11 cellular contexts compared by ENCODE assay signal in the genomic region with DNA sequence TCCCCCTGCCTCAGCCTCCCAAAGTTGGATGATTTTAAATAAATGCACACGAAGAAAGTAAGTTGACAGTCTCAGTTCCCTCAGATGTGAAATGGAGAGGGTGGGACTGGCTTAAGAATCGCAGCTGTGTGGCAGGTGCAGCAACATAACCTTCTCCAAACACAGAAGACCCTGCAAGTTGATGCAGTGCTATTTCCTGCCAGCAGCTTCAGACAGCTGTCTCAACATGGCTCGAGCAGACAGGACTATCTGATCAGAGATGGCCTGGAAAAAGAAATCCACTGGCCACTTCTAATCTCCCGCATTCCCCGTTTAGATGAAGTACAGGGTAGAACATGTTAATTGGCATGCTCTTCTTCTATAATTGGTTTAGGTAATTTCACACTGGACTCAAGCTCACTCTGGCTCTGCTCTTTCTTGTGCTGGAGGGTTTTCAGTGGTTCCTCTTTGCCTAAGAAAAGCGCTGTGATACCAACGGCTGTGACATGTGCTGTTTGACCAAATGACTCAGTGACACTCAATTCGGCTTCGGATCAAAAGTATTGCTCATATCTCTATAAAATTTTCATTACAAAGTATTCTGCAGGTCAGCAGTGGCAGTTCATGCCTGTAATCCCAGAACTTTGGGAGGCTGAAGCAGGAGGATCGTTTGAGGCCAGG. TPM values are rescaled to one million over a fixed set of nuclear protein-coding genes. Genes with fewer than 3 reads are reported as not detected.
DNase-seq lines count a peak whose midpoint lies in the region; ATAC-seq and TF ChIP-seq lines count a peak whose summit lies in the region.
"Had no signal": no experiment of that assay in that cellular context is flagged by ENCODE, and none has a peak within 500 bp of the region (broad histone marks: within the 10 kb centered on the region; RNA-seq: fewer than 3 reads in every experiment).

No MANE protein-coding gene starts in this region.

- no peaks in the 10 kb centered on the region for H3K36me3 ChIP-seq in transverse colon
- no peaks in the 10 kb centered on the region for H3K36me3 ChIP-seq in GM23248 (ENCODE audit: low read depth)

- no peaks in the 10 kb centered on the region for H4K20me1 ChIP-seq in GM23248 (ENCODE audit: insufficient read depth)

- no peaks in the 10 kb centered on the region for H3K36me3 Mint-ChIP-seq in activated CD4-positive, alpha-beta T cell treated with anti-CD3 and anti-CD28 coated beads, Interleukin-2, amount 10 ng/mL, durations not matched to agents 24 days and 14 days (ENCODE audit: low read depth)

- H3K9ac ChIP-seq in GM23248: no peak overlapping the region

- TF ChIP-seq POLR2A in transverse colon (IDR thresholded peaks at IDR 0.05): no peak

- peak; percentile 45 for ATAC-seq in HG03097 (IDR thresholded peaks at IDR 0.05; ENCODE audit: low FRiP score, unreplicated experiment)

- H3K4me1 ChIP-seq in transverse colon (no peaks in the 10 kb centered on the region), GM23248 (ENCODE audit: insufficient read depth) (peaks cover 8% of the 10 kb centered on the region)

- H3K4me2 ChIP-seq in GM23248 (ENCODE audit: unreplicated experiment): no peak overlapping the region

- H3K27ac ChIP-seq in transverse colon (peak overlapping the region in 3 of 4 donors; percentile 1 to 15 (median 4)), GM23248 (no peak overlapping the region)
- H3K27ac ChIP-seq: epithelial cell of prostate had no signal

- H3K9me3 ChIP-seq in transverse colon (no peaks in the 10 kb centered on the region), GM23248 (ENCODE audit: low read depth) (no peaks in the 10 kb centered on the region)

- H3K4me1 Mint-ChIP-seq in activated CD4-positive, alpha-beta T cell treated with anti-CD3 and anti-CD28 coated beads, Interleukin-2, amount 10 ng/mL, durations not matched to agents 24 days and 14 days: no peaks in the 10 kb centered on the region

- intact Hi-C loops in activated CD4-positive, alpha-beta T cell treated with anti-CD3 and anti-CD28 coated beads, Interleukin-2, amount 10 ng/mL, durations not matched to agents 24 days and 14 days (cut with micrococcal nuclease): no loop called here
- intact Hi-C loops in transverse colon (cut with DNase I; ENCODE audit: low total_unique reads): no loop called here

- H2AFZ ChIP-seq in GM23248: no peak overlapping the region

- no peak overlapping the region for H3K27ac Mint-ChIP-seq in activated CD4-positive, alpha-beta T cell treated with anti-CD3 and anti-CD28 coated beads, Interleukin-2, amount 10 ng/mL, durations not matched to agents 24 days and 14 days
- H3K27ac Mint-ChIP-seq: progenitor cell of endocrine pancreas had no signal

- peaks cover 1% of the 10 kb centered on the region for H3K27me3 Mint-ChIP-seq in activated CD4-positive, alpha-beta T cell treated with anti-CD3 and anti-CD28 coated beads, Interleukin-2, amount 10 ng/mL, durations not matched to agents 24 days and 14 days
- H3K27me3 Mint-ChIP-seq: progenitor cell of endocrine pancreas had no signal

- in situ Hi-C loops in transverse colon (cut with MboI; ENCODE audit: low pct_ligation_motif_present in 1 of 4, low pct_unique_long_range_greater_than_20kb in 1 of 4, low sequenced_read_pairs in 3 of 4) (no loop called here), GM23248 (cut with MboI) (no loop called here)

- no peaks in the 10 kb centered on the region for H3K79me2 ChIP-seq in GM23248 (ENCODE audit: insufficient read depth)

- H3K9me2 ChIP-seq in GM23248 (ENCODE audit: insufficient read depth): no peaks in the 10 kb centered on the region

- no peaks in the 10 kb centered on the region for H3K27me3 ChIP-seq in transverse colon
- H3K27me3 ChIP-seq in GM23248 (replicated peaks; ENCODE audit: insufficient read depth): no peaks in the 10 kb centered on the region

- DNase-seq in activated CD4-positive, alpha-beta T cell treated with anti-CD3 and anti-CD28 coated beads, Interleukin-2, amount 10 ng/mL, durations not matched to agents 24 days and 14 days: peak; percentile 54
- no peak for DNase-seq in activated CD4-positive, alpha-beta T cell treated with anti-CD3 and anti-CD28 coated beads for 4 hours
- peak; percentile 56 for DNase-seq in SK-N-DZ (ENCODE audit: low spot score)
- no peak for DNase-seq in transverse colon
- no peak for DNase-seq in GM23248
- no peak for DNase-seq in GOT3 (lab: John Stamatoyannopoulos, UW)
- DNase-seq in GDM1 (lab: John Stamatoyannopoulos, UW): no peak
- DNase-seq: activated CD4-positive, alpha-beta T cell treated with anti-CD3 and anti-CD28 coated beads, Interleukin-2, amount 50 U/mL, for 48 hours had no signal

- H3K9me3 Mint-ChIP-seq in activated CD4-positive, alpha-beta T cell treated with anti-CD3 and anti-CD28 coated beads, Interleukin-2, amount 10 ng/mL, durations not matched to agents 24 days and 14 days: no peaks in the 10 kb centered on the region

- no peak overlapping the region for H3K4me3 Mint-ChIP-seq in activated CD4-positive, alpha-beta T cell treated with anti-CD3 and anti-CD28 coated beads, Interleukin-2, amount 10 ng/mL, durations not matched to agents 24 days and 14 days

- 64 to 66% methylated on average over 2 to 10 of the region's 10 CpGs for WGBS in transverse colon (ENCODE audit: low coverage in 1 of 2), 2 donors
- WGBS in GM23248 (ENCODE audit: low coverage in 1 of 2, low lambda C conversion rate in 2 of 2, missing lambda C conversion rate in 2 of 2), 2 experiments: 60 to 61% methylated on average over 10 of the region's 10 CpGs

- H3K4me3 ChIP-seq in transverse colon (no peak overlapping the region), GM23248 (no peak overlapping the region)

- no peak for TF ChIP-seq EP300 in transverse colon (IDR thresholded peaks at IDR 0.05; ENCODE audit: low read depth)

- peaks cover 7% of the 10 kb centered on the region; the same call in 1 of the 2 replicates for H3F3A ChIP-seq in GM23248 (ENCODE audit: insufficient read depth)

- TF ChIP-seq CTCF in transverse colon (IDR thresholded peaks at IDR 0.05): no peak

RNA-seq across cellular contexts. Expression of a gene that starts 40.2 kb away (rescaled TPM):
- 0.75 and 1.3 TPM in 2 replicates for total RNA-seq in activated CD4-positive, alpha-beta T cell treated with anti-CD3 and anti-CD28 coated beads, Interleukin-2, amount 10 ng/mL, durations not matched to agents 24 days and 14 days
- polyA plus RNA-seq in SK-N-DZ (2014; cell fraction: cytosol; rRNA removed): 0.05 TPM in 2 replicates
- 0.12 and 0.25 TPM in 2 replicates for polyA plus RNA-seq in SK-N-DZ (2014; cell fraction: nucleus; rRNA removed)
- total RNA-seq in transverse colon: 10 to 100 TPM in 1 of 4 donors, 1 to 10 TPM in 3; 6.0 to 30.4 (median 7.7) TPM
- 0.65 TPM in 1 of 2 replicates, not detected in the other for total RNA-seq in GM23248 (2014; rRNA removed; shearing (Covaris generic))
- 0.42 and 0.64 TPM in 2 replicates for polyA plus RNA-seq in GM23248 (2016; fragmentation: Nextera tagmentation; extraction: Ambion mirVana)

Comparison
In these comparisons a context has a peak if more than half of its experiments do, and no peak if none do; other contexts are left out.
1. DNase-seq: peak in activated CD4-positive, alpha-beta T cell treated with anti-CD3 and anti-CD28 coated beads, Interleukin-2, amount 10 ng/mL, durations not matched to agents 24 days and 14 days (single experiment) and SK-N-DZ (single experiment); none in activated CD4-positive, alpha-beta T cell treated with anti-CD3 and anti-CD28 coated beads for 4 hours (0 of 2), transverse colon (single experiment), GM23248 (single experiment), GOT3 (single experiment) and GDM1 (single experiment).